ENCODE assay signal across 9 cellular contexts in genomic region chr11:5690216-5690615, GRCh38. TPM values are rescaled to one million over a fixed set of nuclear protein-coding genes. Genes with fewer than 3 reads are reported as not detected.
DNase-seq lines count a peak whose midpoint lies in the region; ATAC-seq and TF ChIP-seq lines count a peak whose summit lies in the region.
"Had no signal": no experiment of that assay in that cellular context is flagged by ENCODE, and none has a peak within 500 bp of the region (broad histone marks: within the 10 kb centered on the region; RNA-seq: fewer than 3 reads in every experiment).

No MANE protein-coding gene starts in this region.

- H3K36me3 ChIP-seq in ACC112 (ENCODE audit: insufficient read depth, low read length) (no peaks in the 10 kb centered on the region; the same call in 1 of the 2 replicates), HUES6 (ENCODE audit: control insufficient read depth, insufficient read depth, low read length) (no peaks in the 10 kb centered on the region)

- H3K36me3 Mint-ChIP-seq in central memory CD8-positive, alpha-beta T cell (ENCODE audit: insufficient read depth): peaks cover 17% of the 10 kb centered on the region
- H3K36me3 Mint-ChIP-seq in mesothelial cell of epicardium: peaks cover 3% of the 10 kb centered on the region

- peak overlapping the region; percentile 42 for H2AFZ ChIP-seq in ACC112 (ENCODE audit: low read length, unreplicated experiment)

- DNase-seq in central memory CD8-positive, alpha-beta T cell (ENCODE audit: low spot score in 2 of 2): no peak
- no peak for DNase-seq in mesothelial cell of epicardium (ENCODE audit: low spot score in 2 of 2, unreplicated experiment in 2 of 2)
- DNase-seq in DMS 273 (lab: John Stamatoyannopoulos, UW; ENCODE audit: unreplicated experiment): no peak
- DNase-seq in NCI-H2081 treated with DMSO at 0.1 percent for 48 hours (lab: John Stamatoyannopoulos, UW): no peak
- no peak for DNase-seq in stimulated activated CD4-positive, alpha-beta T cell treated with anti-CD3 and anti-CD28 coated beads, Interleukin-4, amount 100 ng/mL, for 1 hour

- no peaks in the 10 kb centered on the region for H3K9me3 ChIP-seq in HUES6 (ENCODE audit: control insufficient read depth, insufficient read depth, low read depth, low read length)

- H3K4me1 ChIP-seq in ACC112 (ENCODE audit: control insufficient read depth, insufficient read depth, low read length, unreplicated experiment) (peaks cover 21% of the 10 kb centered on the region), HUES6 (ENCODE audit: control insufficient read depth, insufficient read depth, low read length) (peaks cover 16% of the 10 kb centered on the region)

- H3K27me3 Mint-ChIP-seq in central memory CD8-positive, alpha-beta T cell: no peaks in the 10 kb centered on the region
- no peaks in the 10 kb centered on the region for H3K27me3 Mint-ChIP-seq in mesothelial cell of epicardium (ENCODE audit: low read depth)

- peak overlapping the region; percentile 93 for H3K27ac Mint-ChIP-seq in central memory CD8-positive, alpha-beta T cell (ENCODE audit: low read depth)
- H3K27ac Mint-ChIP-seq in mesothelial cell of epicardium: peak overlapping the region; percentile 96

- no peaks in the 10 kb centered on the region for H3K9me3 Mint-ChIP-seq in central memory CD8-positive, alpha-beta T cell
- no peaks in the 10 kb centered on the region for H3K9me3 Mint-ChIP-seq in mesothelial cell of epicardium

- H3K27me3 ChIP-seq in ACC112 (ENCODE audit: insufficient read depth, low read length) (no peaks in the 10 kb centered on the region), HUES6 (ENCODE audit: control insufficient read depth, insufficient read depth, low read length) (no peaks in the 10 kb centered on the region)

- ATAC-seq in central memory CD8-positive, alpha-beta T cell (replicated peaks; ENCODE audit: extremely low read depth, poor library complexity, severe bottlenecking): no peak
- no peak for ATAC-seq in GM18870 (IDR thresholded peaks at IDR 0.05; ENCODE audit: unreplicated experiment)

- H3K9ac ChIP-seq in HUES6 (ENCODE audit: low read length): peak overlapping the region; percentile 44

- peak overlapping the region; percentile 95 for H3K27ac ChIP-seq in ACC112 (ENCODE audit: low read depth, low read length)
- peak overlapping the region; percentile 76 for H3K27ac ChIP-seq in HUES6 (ENCODE audit: low read depth, low read length)

- TF ChIP-seq CTCF in mesothelial cell of epicardium (IDR thresholded peaks at IDR 0.05; ENCODE audit: unreplicated experiment): no peak

- peak overlapping the region; percentile 94 for H3K4me3 Mint-ChIP-seq in central memory CD8-positive, alpha-beta T cell
- peak overlapping the region; percentile 45 for H3K4me3 Mint-ChIP-seq in mesothelial cell of epicardium

- peak overlapping the region; percentile 95 for H3K4me3 ChIP-seq in ACC112 (ENCODE audit: low read depth, low read length)
- peak overlapping the region; percentile 49 for H3K4me3 ChIP-seq in HUES6 (ENCODE audit: low read depth, low read length)

- peaks cover 48% of the 10 kb centered on the region for H3K79me2 ChIP-seq in ACC112 (ENCODE audit: control insufficient read depth, insufficient read depth, low read length, unreplicated experiment)

- H3K4me1 Mint-ChIP-seq in central memory CD8-positive, alpha-beta T cell: peaks cover 63% of the 10 kb centered on the region
- H3K4me1 Mint-ChIP-seq in mesothelial cell of epicardium: peaks cover 32% of the 10 kb centered on the region

RNA-seq across cellular contexts. Expression of gene TRIM22, which starts 0.6 kb away (rescaled TPM):
- 45.8 to 52.1 TPM (median 50.9 TPM) in 3 replicates for total RNA-seq in mesothelial cell of epicardium

RNA-seq across cellular contexts. Expression of gene TRIM5, which starts 5.3 kb away (rescaled TPM):
- total RNA-seq in mesothelial cell of epicardium: 67.0 to 74.0 TPM (median 68.5 TPM) in 3 replicates

RNA-seq across cellular contexts. Expression of gene OR56B1, which starts 46.0 kb away (rescaled TPM):
- 0.11 TPM in 1 of 3 replicates, not detected in the others for total RNA-seq in mesothelial cell of epicardium
- total RNA-seq: glomerular endothelial cell had no signal
